Comparison of ENCODE assay signal across 8 cellular contexts in the genomic region with DNA sequence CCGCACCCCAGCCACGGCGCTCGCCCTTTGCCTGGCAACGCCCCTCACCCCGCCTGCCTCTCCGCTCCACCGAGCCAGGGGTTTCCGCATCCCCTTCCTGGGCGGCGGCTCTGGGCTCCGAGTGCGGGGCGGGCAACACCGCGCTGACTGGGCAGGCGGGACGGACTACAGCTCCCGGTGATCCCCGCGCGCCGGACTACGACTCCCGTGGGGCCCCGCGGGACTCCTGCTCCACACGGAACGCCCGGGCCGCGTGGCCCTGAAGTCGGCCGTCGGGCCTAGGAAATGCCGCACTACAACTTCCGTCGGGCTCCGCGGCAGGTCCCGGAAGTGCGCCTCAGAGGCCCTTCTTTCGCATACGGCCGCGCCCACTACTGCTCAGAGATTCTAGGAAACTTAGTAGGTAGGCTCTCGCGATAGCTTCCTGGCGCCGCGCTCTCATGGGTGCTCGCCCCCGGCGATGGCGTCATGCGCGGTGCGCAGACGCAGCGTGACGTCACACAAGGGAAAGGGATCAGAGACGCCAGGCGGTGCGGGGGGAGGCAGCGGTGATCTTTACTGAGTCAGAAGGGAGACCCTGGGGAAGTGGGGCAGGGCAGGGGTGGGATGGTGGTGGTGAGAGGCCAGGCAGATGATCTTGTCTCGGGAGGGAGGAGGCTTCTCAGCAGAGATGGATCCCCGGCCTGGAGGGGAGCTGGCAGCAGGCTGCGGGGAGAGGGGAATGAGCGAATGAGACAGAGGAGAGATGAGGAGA. TPM values are rescaled to one million over a fixed set of nuclear protein-coding genes. Genes with fewer than 3 reads are reported as not detected.
DNase-seq lines count a peak whose midpoint lies in the region; ATAC-seq and TF ChIP-seq lines count a peak whose summit lies in the region.

A gene with protein sequence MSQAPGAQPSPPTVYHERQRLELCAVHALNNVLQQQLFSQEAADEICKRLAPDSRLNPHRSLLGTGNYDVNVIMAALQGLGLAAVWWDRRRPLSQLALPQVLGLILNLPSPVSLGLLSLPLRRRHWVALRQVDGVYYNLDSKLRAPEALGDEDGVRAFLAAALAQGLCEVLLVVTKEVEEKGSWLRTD (minus strand): TSS at position 123 of the 754 bp plus-strand sequence. CDS start 760 bp downstream, outside the sequence.

- DNase-seq in GM13976 (ENCODE audit: low spot score) (peak; percentile 99), NCI-H1694 (lab: John Stamatoyannopoulos, UW) (peak; percentile 98), amniotic stem cell (lab: John Stamatoyannopoulos, UW) (peak; percentile 100), heart right ventricle (peak; percentile 98), posterior cingulate gyrus (peak; percentile 97 to 100 (median 99)), upper lobe of left lung (peak; percentile 99)

- H3K9me3 ChIP-seq in heart right ventricle, result no peaks in the 10 kb centered on the region
- H3K9me3 ChIP-seq in upper lobe of left lung, result no peaks in the 10 kb centered on the region

- no peaks in the 10 kb centered on the region for H3K9me3 Mint-ChIP-seq in T-helper 1 cell treated with Interleukin-12 subunit alpha and Interleukin-12 subunit beta and Interleukin-4 antibody, amounts not matched to agents 30 μg/mL and 1 μg/mL, for 36 hours

- peak in 2 of 4 donors; percentile 28 to 80 for TF ChIP-seq POLR2A in upper lobe of left lung (IDR thresholded peaks at IDR 0.05)

- peak; percentile 79 for ATAC-seq in HG02870 (IDR thresholded peaks at IDR 0.05; ENCODE audit: unreplicated experiment)
- ATAC-seq in heart right ventricle, result peak; percentile 93 to 97 (median 94)
- ATAC-seq in upper lobe of left lung (ENCODE audit: low FRiP score in 2 of 2), result peak; percentile 96 to 97

- peak within 1 kb of the TSS; percentile 97 for H3K4me3 Mint-ChIP-seq in T-helper 1 cell treated with Interleukin-12 subunit alpha and Interleukin-12 subunit beta and Interleukin-4 antibody, amounts not matched to agents 30 μg/mL and 1 μg/mL, for 36 hours

- peak within 1 kb of the TSS; percentile 47 to 83 (median 74) for H3K4me3 ChIP-seq in heart right ventricle
- H3K4me3 ChIP-seq in upper lobe of left lung, result peak within 1 kb of the TSS; percentile 55 to 73 (median 68)

- intact Hi-C loops in heart right ventricle (cut with DNase I), result loop anchor here in 2 of 10 donors (2.0 to 10.0 kb wide), 3 partner anchors 34 to 294 kb away; partner anchors contain the start of genes EMC10 (in 2 of the 2) and GARIN5A (in 2 of the 2)
- intact Hi-C loops in posterior cingulate gyrus (cut with DNase I), result loop anchor here (2.0 kb wide), 1 partner anchor 34 kb away; the partner anchor contains the start of genes EMC10 and GARIN5A

- peak in 1 of 4 donors; percentile 70 for TF ChIP-seq EP300 in upper lobe of left lung (IDR thresholded peaks at IDR 0.05)

- 1 to 2% methylated on average over 69 of the region's 69 CpGs for WGBS in heart right ventricle, 2 donors
- WGBS in upper lobe of left lung, 2 donors, result 2% methylated on average over 17 to 37 of the region's 69 CpGs

- H3K4me1 ChIP-seq in heart right ventricle, result peaks cover 5 to 27% (median 13%) of the 10 kb centered on the region in 9 donors
- H3K4me1 ChIP-seq in upper lobe of left lung, result peaks cover 8 to 16% (median 10%) of the 10 kb centered on the region in 4 donors

- in situ Hi-C loops in GM13976 (cut with MboI; ENCODE audit: low sequenced_read_pairs, unreplicated experiment), result no loop called here

- peak within 1 kb of the TSS; percentile 98 for H3K27ac Mint-ChIP-seq in T-helper 1 cell treated with Interleukin-12 subunit alpha and Interleukin-12 subunit beta and Interleukin-4 antibody, amounts not matched to agents 30 μg/mL and 1 μg/mL, for 36 hours

- peaks cover 15% of the 10 kb centered on the region for H3K4me1 Mint-ChIP-seq in T-helper 1 cell treated with Interleukin-12 subunit alpha and Interleukin-12 subunit beta and Interleukin-4 antibody, amounts not matched to agents 30 μg/mL and 1 μg/mL, for 36 hours (ENCODE audit: low read depth)

- TF ChIP-seq CTCF in GM13976 (IDR thresholded peaks at IDR 0.05; ENCODE audit: borderline replicate concordance, control extremely low read depth, extremely low read depth, insufficient read depth, missing control alignments) (no peak), heart right ventricle (IDR thresholded peaks at IDR 0.05) (no peak), upper lobe of left lung (IDR thresholded peaks at IDR 0.05) (peak in 4 of 6 experiments; percentile 29 to 46 (median 36))

- H3K36me3 ChIP-seq in heart right ventricle, result peaks cover 0 to 1% (median 0%) of the 10 kb centered on the region in 9 donors
- H3K36me3 ChIP-seq in upper lobe of left lung, result peaks cover 0 to 2% (median under 1%) of the 10 kb centered on the region in 4 donors

- H3K27me3 ChIP-seq in heart right ventricle (peaks cover 0 to 6% (median 0%) of the 10 kb centered on the region in 7 donors), upper lobe of left lung (no peaks in the 10 kb centered on the region)

- H3K27ac ChIP-seq in heart right ventricle (peak within 1 kb of the TSS; percentile 8 to 91 (median 82)), upper lobe of left lung (peak within 1 kb of the TSS; percentile 71 to 89 (median 82))

- no peaks in the 10 kb centered on the region for H3K27me3 Mint-ChIP-seq in T-helper 1 cell treated with Interleukin-12 subunit alpha and Interleukin-12 subunit beta and Interleukin-4 antibody, amounts not matched to agents 30 μg/mL and 1 μg/mL, for 36 hours (ENCODE audit: low read depth)

- H3K36me3 Mint-ChIP-seq in T-helper 1 cell treated with Interleukin-12 subunit alpha and Interleukin-12 subunit beta and Interleukin-4 antibody, amounts not matched to agents 30 μg/mL and 1 μg/mL, for 36 hours (ENCODE audit: low read depth), result peaks cover 10% of the 10 kb centered on the region

RNA-seq across cellular contexts. Expression of the gene that starts here (rescaled TPM):
- total RNA-seq in heart right ventricle (10 to 100 TPM; 13.3 to 42.3 (median 25.2) TPM), upper lobe of left lung (10 to 100 TPM; 22.6 to 59.2 (median 40.1) TPM)
- 10 to 100 TPM; 64.0 to 69.6 TPM for polyA plus RNA-seq in heart right ventricle

Comparison
In these comparisons a context has a peak if more than half of its experiments do, and no peak if none do; other contexts are left out.
1. Peak in every context shown above with its lines: DNase-seq, ATAC-seq, H3K4me3 ChIP-seq and H3K27ac ChIP-seq.
2. CTCF ChIP-seq: peak in upper lobe of left lung (4 of 6); none in GM13976 (single experiment) and heart right ventricle (0 of 9).